In genomic region chr10:31261502-31262311, GRCh38 we compare ENCODE assay signal across 9 cellular contexts. TPM values are rescaled to one million over a fixed set of nuclear protein-coding genes. Genes with fewer than 3 reads are reported as not detected.
DNase-seq lines count a peak whose midpoint lies in the region; ATAC-seq and TF ChIP-seq lines count a peak whose summit lies in the region.
"Had no signal": no experiment of that assay in that cellular context is flagged by ENCODE, and none has a peak within 500 bp of the region (broad histone marks: within the 10 kb centered on the region; RNA-seq: fewer than 3 reads in every experiment).

No MANE protein-coding gene starts in this region.

- H3K4me3 ChIP-seq in GM23248 (peak overlapping the region; percentile 59), stomach (no peak overlapping the region)

- H2AFZ ChIP-seq in GM23248 = peak overlapping the region; percentile 30

- no peaks in the 10 kb centered on the region for H3K9me2 ChIP-seq in GM23248 (ENCODE audit: insufficient read depth)

- intact Hi-C loops in left ventricle myocardium superior (cut with micrococcal nuclease) = no loop called here
- intact Hi-C loops in stomach (cut with DNase I; ENCODE audit: low total_unique reads) = no loop called here
- intact Hi-C loops in posterior vena cava (cut with DNase I) = loop anchor here in 1 of 2 donors (5.0 kb wide), 1 partner anchor 786 kb away; no protein-coding TSS in a partner anchor

- H4K20me1 ChIP-seq in GM23248 (ENCODE audit: insufficient read depth) = no peaks in the 10 kb centered on the region

- peak overlapping the region; percentile 82 for H3K4me2 ChIP-seq in GM23248 (ENCODE audit: unreplicated experiment)

- no peak for TF ChIP-seq POLR2A in stomach (IDR thresholded peaks at IDR 0.05)

- H3K36me3 ChIP-seq in GM23248 (ENCODE audit: low read depth) (no peaks in the 10 kb centered on the region), stomach (no peaks in the 10 kb centered on the region)

- H3K4me1 ChIP-seq in GM23248 (ENCODE audit: insufficient read depth) (peaks cover 38% of the 10 kb centered on the region), stomach (peaks cover 0 to 10% (median 3%) of the 10 kb centered on the region in 4 donors)

- H3F3A ChIP-seq in GM23248 (ENCODE audit: insufficient read depth) = peaks cover 34% of the 10 kb centered on the region

- TF ChIP-seq CTCF in stomach (IDR thresholded peaks at IDR 0.05) = no peak

- DNase-seq in GM23248 (peak; percentile 89), amniotic epithelial cell (ENCODE audit: low read depth) (peak; percentile 88), left ventricle myocardium superior (no peak), stomach (no peak), posterior vena cava (ENCODE audit: low spot score) (no peak), activated T-cell treated with anti-CD3 and anti-CD28 coated beads for 4 hours (no peak), midbrain (lab: John Stamatoyannopoulos, UW) (no peak)
- DNase-seq: KG1 had no signal

- TF ChIP-seq EP300 in stomach (IDR thresholded peaks at IDR 0.05) = no peak

- in situ Hi-C loops in GM23248 (cut with MboI) = no loop called here

- H3K9me3 ChIP-seq in GM23248 (ENCODE audit: low read depth) (no peaks in the 10 kb centered on the region), stomach (no peaks in the 10 kb centered on the region)

- peak overlapping the region; percentile 48 for H3K9ac ChIP-seq in GM23248

- H3K27me3 ChIP-seq in GM23248 (replicated peaks; ENCODE audit: insufficient read depth) (no peaks in the 10 kb centered on the region), stomach (no peaks in the 10 kb centered on the region)

- WGBS in GM23248 (ENCODE audit: low coverage in 1 of 2, low lambda C conversion rate in 2 of 2, missing lambda C conversion rate in 2 of 2), 2 experiments = 0 to 1% methylated on average over 6 of the region's 6 CpGs
- WGBS in stomach, 5 donors = 42 to 54% (median 52%) methylated on average over 6 of the region's 6 CpGs

- peak; percentile 53 for ATAC-seq in left ventricle myocardium superior
- ATAC-seq in HG02642 (IDR thresholded peaks at IDR 0.05; ENCODE audit: poor library complexity, unreplicated experiment) = no peak

- peak overlapping the region; percentile 80 for H3K27ac ChIP-seq in GM23248
- H3K27ac ChIP-seq in stomach = peak overlapping the region in 3 of 5 donors; percentile 21 to 40 (median 34)

- H3K79me2 ChIP-seq in GM23248 (ENCODE audit: insufficient read depth) = no peaks in the 10 kb centered on the region

RNA-seq across cellular contexts. Expression of gene ZEB1, which starts 57.3 kb away (rescaled TPM):
- total RNA-seq in GM23248 (2014; rRNA removed; shearing (Covaris generic)) = 50.0 and 69.8 TPM in 2 replicates
- polyA plus RNA-seq in GM23248 (2016; fragmentation: Nextera tagmentation; extraction: Ambion mirVana) (62.0 and 65.8 TPM in 2 replicates), stomach (10 to 100 TPM in 2 of 3 donors, 1 to 10 TPM in 1; 7.6 to 31.2 (median 30.9) TPM)
- total RNA-seq in left ventricle myocardium superior (86.7 TPM), stomach (100 to 1,000 TPM in 2 of 5 donors, 10 to 100 TPM in 3; 17.1 to 187 (median 82.9) TPM), posterior vena cava (100 to 1,000 TPM; 118 to 141 TPM)

Comparison
In these comparisons a context has a peak if more than half of its experiments do, and no peak if none do; other contexts are left out.
1. DNase-seq: peak in GM23248 (single experiment) and amniotic epithelial cell (single experiment); none in left ventricle myocardium superior (single experiment), stomach (single experiment), posterior vena cava (single experiment), activated T-cell treated with anti-CD3 and anti-CD28 coated beads for 4 hours (single experiment) and midbrain (single experiment).